17 cellular contexts compared by ENCODE assay signal in the genomic region with DNA sequence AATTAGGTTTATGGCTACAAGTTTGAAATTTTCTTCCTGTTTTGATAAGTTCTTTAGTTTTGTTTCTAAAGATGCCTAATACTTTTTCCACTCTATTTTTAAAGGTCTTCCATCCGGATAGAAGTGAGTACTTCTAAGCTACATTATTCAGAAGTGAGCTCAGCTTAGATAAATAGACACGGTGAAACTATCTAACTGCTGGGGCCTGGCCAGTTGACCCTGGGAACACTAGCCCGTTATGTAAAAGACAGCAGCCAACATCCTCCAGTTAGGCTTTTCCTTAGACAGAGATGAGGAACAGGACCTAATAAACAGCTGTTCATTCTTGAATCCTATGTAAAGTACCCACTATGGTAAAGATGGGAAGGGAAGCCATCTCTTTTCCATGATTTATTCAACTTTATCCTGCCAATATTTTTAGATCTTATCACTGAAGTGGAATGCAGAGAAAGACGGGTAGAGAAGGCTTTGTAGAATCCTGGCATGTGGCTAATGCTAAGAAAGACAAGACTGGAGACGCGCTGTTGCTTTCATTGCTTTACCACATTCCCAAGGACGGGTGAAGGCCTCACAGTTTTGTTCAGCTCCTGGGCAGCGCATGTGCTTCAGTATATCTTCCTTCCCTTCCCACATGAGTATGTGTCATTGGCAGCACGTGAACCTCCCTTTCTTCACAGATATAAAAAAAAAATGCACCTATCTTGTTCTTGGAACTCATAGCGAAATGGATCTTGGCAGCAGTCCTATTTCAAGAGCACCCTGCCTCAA.
DNase-seq lines count a peak whose midpoint lies in the region; ATAC-seq and TF ChIP-seq lines count a peak whose summit lies in the region.
"Had no signal": no experiment of that assay in that cellular context is flagged by ENCODE, and none has a peak within 500 bp of the region (broad histone marks: within the 10 kb centered on the region; RNA-seq: fewer than 3 reads in every experiment).

No MANE protein-coding gene starts in this region.

- H3K27ac Mint-ChIP-seq in activated CD8-positive, alpha-beta T cell treated with anti-CD3 and anti-CD28 coated beads for 36 hours = no peak overlapping the region
- H3K27ac Mint-ChIP-seq: activated CD8-positive, alpha-beta T cell treated with anti-CD3 and anti-CD28 coated beads, Interleukin-2, amount 10 ng/mL, durations not matched to agents 7 days and 5 days; stimulated activated effector memory CD8-positive, alpha-beta T cell treated with anti-CD3 and anti-CD28 coated beads, Interleukin-12 subunit alpha, Interleukin-12 subunit beta, amount 100 ng/mL, for 72 hours had no signal

- H3F3A ChIP-seq in PC-9 (ENCODE audit: insufficient read depth, low read depth) = no peaks in the 10 kb centered on the region

- H3K4me3 Mint-ChIP-seq in activated CD8-positive, alpha-beta T cell treated with anti-CD3 and anti-CD28 coated beads for 36 hours = no peak overlapping the region
- H3K4me3 Mint-ChIP-seq: activated CD8-positive, alpha-beta T cell treated with anti-CD3 and anti-CD28 coated beads, Interleukin-2, amount 10 ng/mL, durations not matched to agents 7 days and 5 days; stimulated activated effector memory CD8-positive, alpha-beta T cell treated with anti-CD3 and anti-CD28 coated beads, Interleukin-12 subunit alpha, Interleukin-12 subunit beta, amount 100 ng/mL, for 72 hours had no signal

- H3K9me3 Mint-ChIP-seq in activated CD8-positive, alpha-beta T cell treated with anti-CD3 and anti-CD28 coated beads for 36 hours = no peaks in the 10 kb centered on the region
- H3K9me3 Mint-ChIP-seq: stimulated activated effector memory CD8-positive, alpha-beta T cell treated with anti-CD3 and anti-CD28 coated beads, Interleukin-12 subunit alpha, Interleukin-12 subunit beta, amount 100 ng/mL, for 72 hours had no signal

- no peak for TF ChIP-seq CTCF in brain microvascular endothelial cell (IDR thresholded peaks at IDR 0.05; ENCODE audit: low read depth, low read length, missing control alignments)
- TF ChIP-seq CTCF in psoas muscle (IDR thresholded peaks at IDR 0.05) = no peak
- no peak for TF ChIP-seq CTCF in activated CD8-positive, alpha-beta T cell treated with anti-CD3 and anti-CD28 coated beads for 36 hours (IDR thresholded peaks at IDR 0.05)
- no peak for TF ChIP-seq CTCF in PC-9 (conservative IDR thresholded peaks at IDR 0.05)

- no peak overlapping the region for H3K4me2 ChIP-seq in PC-9

- H3K27me3 ChIP-seq in brain microvascular endothelial cell (replicated peaks) (no peaks in the 10 kb centered on the region), psoas muscle (ENCODE audit: insufficient read depth in 3 of 3, low read length in 2 of 3) (no peaks in the 10 kb centered on the region), PC-9 (ENCODE audit: insufficient read depth, low read depth) (no peaks in the 10 kb centered on the region)

- no peaks in the 10 kb centered on the region for H3K9me2 ChIP-seq in PC-9 (ENCODE audit: insufficient read depth)

- WGBS in psoas muscle, 3 donors = 47 to 54% (median 53%) methylated on average over 10 of the region's 10 CpGs

- H4K20me1 ChIP-seq in PC-9 (ENCODE audit: insufficient read depth) = no peaks in the 10 kb centered on the region

- H3K27ac ChIP-seq in brain microvascular endothelial cell = peak overlapping the region; percentile 54
- H3K27ac ChIP-seq in psoas muscle = peak overlapping the region; percentile 39
- no peak overlapping the region for H3K27ac ChIP-seq in PC-9
- H3K27ac ChIP-seq: RWPE1 had no signal

- no peaks in the 10 kb centered on the region for H3K36me3 ChIP-seq in brain microvascular endothelial cell (replicated peaks)
- no peaks in the 10 kb centered on the region for H3K36me3 ChIP-seq in psoas muscle (ENCODE audit: insufficient read depth in 1 of 2, low read depth in 1 of 2)
- H3K36me3 ChIP-seq in PC-9 (ENCODE audit: low read depth) = no peaks in the 10 kb centered on the region

- H3K36me3 Mint-ChIP-seq in activated CD8-positive, alpha-beta T cell treated with anti-CD3 and anti-CD28 coated beads for 36 hours (ENCODE audit: low read depth) = no peaks in the 10 kb centered on the region
- H3K36me3 Mint-ChIP-seq: stimulated activated effector memory CD8-positive, alpha-beta T cell treated with anti-CD3 and anti-CD28 coated beads, Interleukin-12 subunit alpha, Interleukin-12 subunit beta, amount 100 ng/mL, for 72 hours had no signal

- CTCF ChIA-PET in activated CD8-positive, alpha-beta T cell treated with anti-CD3 and anti-CD28 coated beads for 36 hours (lab: Charles Lee) = no interaction called here
- CTCF ChIA-PET in PC-9 (lab: Charles Lee) = no interaction called here

- no peaks in the 10 kb centered on the region for H3K9me3 ChIP-seq in psoas muscle
- no peaks in the 10 kb centered on the region for H3K9me3 ChIP-seq in PC-9 (ENCODE audit: insufficient read depth, low read depth)

- DNase-seq in ELR (ENCODE audit: low read depth) (peak; percentile 52), brain microvascular endothelial cell (peak; percentile 64), left cardiac atrium (no peak), psoas muscle (no peak), PC-9 (no peak)
- DNase-seq in activated CD8-positive, alpha-beta T cell treated with anti-CD3 and anti-CD28 coated beads for 36 hours = no peak
- DNase-seq: activated CD8-positive, alpha-beta T cell treated with anti-CD3 and anti-CD28 coated beads, Interleukin-2, amount 10 ng/mL, durations not matched to agents 7 days and 5 days; activated gamma-delta T cell treated with Interleukin-2 at 50 U/mL for 16 hours; AML-193; kidney; NCI-H526 treated with DMSO at 0.1 percent for 48 hours; T1000 had no signal

- intact Hi-C loops in left cardiac atrium (cut with DNase I) = no loop called here
- intact Hi-C loops in psoas muscle (cut with DNase I) = no loop called here
- intact Hi-C loops in activated CD8-positive, alpha-beta T cell treated with anti-CD3 and anti-CD28 coated beads for 36 hours (cut with micrococcal nuclease) = no loop called here
- intact Hi-C loops in PC-9 (cut with micrococcal nuclease; ENCODE audit: unreplicated experiment) = no loop called here

- peak; percentile 81 to 90 for ATAC-seq in left cardiac atrium
- ATAC-seq in psoas muscle = peak; percentile 61 to 72 (median 69)
- no peak for ATAC-seq in activated CD8-positive, alpha-beta T cell treated with anti-CD3 and anti-CD28 coated beads for 36 hours
- ATAC-seq in GM18517 (IDR thresholded peaks at IDR 0.05; ENCODE audit: unreplicated experiment) = no peak
- no peak for ATAC-seq in GM18520 (IDR thresholded peaks at IDR 0.05; ENCODE audit: unreplicated experiment)
- ATAC-seq: activated CD8-positive, alpha-beta T cell treated with anti-CD3 and anti-CD28 coated beads, Interleukin-2, amount 10 ng/mL, durations not matched to agents 7 days and 5 days; esophagus mucosa; stimulated activated effector memory CD8-positive, alpha-beta T cell treated with anti-CD3 and anti-CD28 coated beads, Interleukin-12 subunit alpha, Interleukin-12 subunit beta, amount 100 ng/mL, for 72 hours had no signal

- H2AFZ ChIP-seq in PC-9 = no peak overlapping the region

- no peak overlapping the region for H3K4me3 ChIP-seq in brain microvascular endothelial cell (ENCODE audit: low read depth, low read length)
- H3K4me3 ChIP-seq in psoas muscle = no peak overlapping the region
- no peak overlapping the region for H3K4me3 ChIP-seq in PC-9

- POLR2A ChIA-PET in activated CD8-positive, alpha-beta T cell treated with anti-CD3 and anti-CD28 coated beads for 36 hours (lab: Charles Lee) = no interaction called here
- POLR2A ChIA-PET in PC-9 (lab: Charles Lee; ENCODE audit: unreplicated experiment) = no interaction called here

- no peaks in the 10 kb centered on the region for H3K27me3 Mint-ChIP-seq in activated CD8-positive, alpha-beta T cell treated with anti-CD3 and anti-CD28 coated beads for 36 hours

- in situ Hi-C loops in brain microvascular endothelial cell (cut with HindIII; ENCODE audit: low pct_ligation_motif_present, low sequenced_read_pairs) = no loop called here

- H3K4me1 ChIP-seq in psoas muscle (peaks cover 10% of the 10 kb centered on the region), PC-9 (replicated peaks; ENCODE audit: insufficient read depth) (no peaks in the 10 kb centered on the region)

- H3K79me2 ChIP-seq in PC-9 (ENCODE audit: low read depth) = no peaks in the 10 kb centered on the region

- no TSS peak for BruUV-seq in PC-9 (replicated peaks; lab: Mats Ljungman, UMichigan)

- no peaks in the 10 kb centered on the region for H3K4me1 Mint-ChIP-seq in activated CD8-positive, alpha-beta T cell treated with anti-CD3 and anti-CD28 coated beads for 36 hours (ENCODE audit: low read depth)
- H3K4me1 Mint-ChIP-seq: stimulated activated effector memory CD8-positive, alpha-beta T cell treated with anti-CD3 and anti-CD28 coated beads, Interleukin-12 subunit alpha, Interleukin-12 subunit beta, amount 100 ng/mL, for 72 hours had no signal

Comparison
In these comparisons a context has a peak if more than half of its experiments do, and no peak if none do; other contexts are left out.
1. DNase-seq: peak in ELR (single experiment) and brain microvascular endothelial cell (single experiment); none in left cardiac atrium (single experiment), psoas muscle (0 of 2), activated CD8-positive, alpha-beta T cell treated with anti-CD3 and anti-CD28 coated beads for 36 hours (single experiment) and PC-9 (0 of 2).
2. ATAC-seq: peak in left cardiac atrium (2 of 2) and psoas muscle (4 of 4); none in activated CD8-positive, alpha-beta T cell treated with anti-CD3 and anti-CD28 coated beads for 36 hours (single experiment), GM18517 (single experiment) and GM18520 (single experiment).